Comparison of ENCODE assay signal across 8 cellular contexts in genomic region chr19:4831351-4832340, GRCh38. TPM values are rescaled to one million over a fixed set of nuclear protein-coding genes. Genes with fewer than 3 reads are reported as not detected.
DNase-seq lines count a peak whose midpoint lies in the region; ATAC-seq and TF ChIP-seq lines count a peak whose summit lies in the region.

Gene TICAM1 (minus strand): TSS chr19:4831712. CDS start chr19:4818377, 13,335 bp downstream.

- H3K4me1 ChIP-seq in Peyer's patch (peaks cover 0 to 43% (median 5%) of the 10 kb centered on the region in 4 donors), neuron (ENCODE audit: insufficient read depth, low read length) (no peaks in the 10 kb centered on the region)

- peak; percentile 90 to 93 for TF ChIP-seq POLR2A in Peyer's patch (IDR thresholded peaks at IDR 0.05)

- peak within 1 kb of the TSS; percentile 96 for H3K4me3 Mint-ChIP-seq in activated T-helper 2 cell treated with anti-CD3 and anti-CD28 coated beads, Interferon-gamma antibody, Interleukin-2, Interleukin-4, amounts not matched to agents 10 μg/mL and 5 μg/mL and 100 μg/mL, durations not matched to agents 14 hours and 24 hours and 36 hours (ENCODE audit: low read depth)

- intact Hi-C loops in activated T-helper 2 cell treated with anti-CD3 and anti-CD28 coated beads, Interferon-gamma antibody, Interleukin-2, Interleukin-4, amounts not matched to agents 10 μg/mL and 5 μg/mL and 100 μg/mL, durations not matched to agents 14 hours and 24 hours and 36 hours (cut with micrococcal nuclease), result no loop called here

- DNase-seq in GM13976 (ENCODE audit: low spot score), result peak; percentile 85
- DNase-seq in Peyer's patch, result peak; percentile 68 to 89 (median 89)
- DNase-seq in activated T-helper 2 cell treated with anti-CD3 and anti-CD28 coated beads, Interferon-gamma antibody, Interleukin-2, Interleukin-4, amounts not matched to agents 10 μg/mL and 5 μg/mL and 100 μg/mL, durations not matched to agents 14 hours and 24 hours and 36 hours (ENCODE audit: low spot score), result peak; percentile 75
- DNase-seq in fibroblast of villous mesenchyme (ENCODE audit: low read depth), result peak; percentile 53
- DNase-seq in substantia nigra (lab: John Stamatoyannopoulos, UW), result peak in 25 of 49 donors; percentile 10 to 64 (median 38)
- no peak for DNase-seq in NCI-H2107 treated with DMSO at 0.1 percent for 48 hours (lab: John Stamatoyannopoulos, UW; ENCODE audit: unreplicated experiment)

- H2AFZ ChIP-seq in neuron (ENCODE audit: low read depth, low read length), result no peak within 1 kb of the TSS

- H3K27me3 Mint-ChIP-seq in activated T-helper 2 cell treated with anti-CD3 and anti-CD28 coated beads, Interferon-gamma antibody, Interleukin-2, Interleukin-4, amounts not matched to agents 10 μg/mL and 5 μg/mL and 100 μg/mL, durations not matched to agents 14 hours and 24 hours and 36 hours (ENCODE audit: low read depth), result no peaks in the 10 kb centered on the region

- H3K4me3 ChIP-seq in Peyer's patch (peak within 1 kb of the TSS; percentile 72 to 99 (median 92)), fibroblast of villous mesenchyme (ENCODE audit: low read depth, low read length) (peak within 1 kb of the TSS; percentile 83), neuron (ENCODE audit: low read length) (peak within 1 kb of the TSS; percentile 20)

- H3K9me3 ChIP-seq in Peyer's patch (no peaks in the 10 kb centered on the region), neuron (ENCODE audit: low read length) (no peaks in the 10 kb centered on the region)

- H3K27me3 ChIP-seq in Peyer's patch, result no peaks in the 10 kb centered on the region
- H3K27me3 ChIP-seq in neuron (ENCODE audit: insufficient read depth, low read length), result peaks cover 7% of the 10 kb centered on the region

- H3K9me3 Mint-ChIP-seq in activated T-helper 2 cell treated with anti-CD3 and anti-CD28 coated beads, Interferon-gamma antibody, Interleukin-2, Interleukin-4, amounts not matched to agents 10 μg/mL and 5 μg/mL and 100 μg/mL, durations not matched to agents 14 hours and 24 hours and 36 hours, result no peaks in the 10 kb centered on the region

- H3K4me1 Mint-ChIP-seq in activated T-helper 2 cell treated with anti-CD3 and anti-CD28 coated beads, Interferon-gamma antibody, Interleukin-2, Interleukin-4, amounts not matched to agents 10 μg/mL and 5 μg/mL and 100 μg/mL, durations not matched to agents 14 hours and 24 hours and 36 hours (ENCODE audit: low read depth), result peaks cover 17% of the 10 kb centered on the region

- in situ Hi-C loops in GM13976 (cut with MboI; ENCODE audit: low sequenced_read_pairs, unreplicated experiment), result no loop called here

- H3K36me3 ChIP-seq in Peyer's patch, result no peaks in the 10 kb centered on the region
- H3K36me3 ChIP-seq in neuron (ENCODE audit: insufficient read depth, low read length), result no peaks in the 10 kb centered on the region

- peak within 1 kb of the TSS; percentile 90 for H3K27ac Mint-ChIP-seq in activated T-helper 2 cell treated with anti-CD3 and anti-CD28 coated beads, Interferon-gamma antibody, Interleukin-2, Interleukin-4, amounts not matched to agents 10 μg/mL and 5 μg/mL and 100 μg/mL, durations not matched to agents 14 hours and 24 hours and 36 hours

- TF ChIP-seq CTCF in GM13976 (IDR thresholded peaks at IDR 0.05; ENCODE audit: borderline replicate concordance, control extremely low read depth, extremely low read depth, insufficient read depth, missing control alignments) (no peak), Peyer's patch (IDR thresholded peaks at IDR 0.05) (peak in 3 of 6 experiments; percentile 9 to 28 (median 26)), fibroblast of villous mesenchyme (IDR thresholded peaks at IDR 0.05; ENCODE audit: insufficient read depth, low read depth, low read length) (no peak)

- H3K27ac ChIP-seq in Peyer's patch (peak within 1 kb of the TSS; percentile 78 to 98 (median 94)), substantia nigra (ENCODE audit: low read depth, low read length, poor library complexity, severe bottlenecking) (peak within 1 kb of the TSS; percentile 79)

- peaks cover 23% of the 10 kb centered on the region for H3K36me3 Mint-ChIP-seq in activated T-helper 2 cell treated with anti-CD3 and anti-CD28 coated beads, Interferon-gamma antibody, Interleukin-2, Interleukin-4, amounts not matched to agents 10 μg/mL and 5 μg/mL and 100 μg/mL, durations not matched to agents 14 hours and 24 hours and 36 hours (ENCODE audit: low read depth)

- ATAC-seq in HG02678 (IDR thresholded peaks at IDR 0.05; ENCODE audit: unreplicated experiment), result peak; percentile 80

RNA-seq across cellular contexts. Expression of gene TICAM1, which starts in this region (rescaled TPM):
- total RNA-seq in Peyer's patch, result 10 to 100 TPM; 14.0 to 45.8 (median 28.8) TPM
- total RNA-seq in activated T-helper 2 cell treated with anti-CD3 and anti-CD28 coated beads, Interferon-gamma antibody, Interleukin-2, Interleukin-4, amounts not matched to agents 10 μg/mL and 5 μg/mL and 100 μg/mL, durations not matched to agents 14 hours and 24 hours and 36 hours, result 28.1 and 30.4 TPM in 2 replicates
- total RNA-seq in fibroblast of villous mesenchyme, result 3.2 and 3.5 TPM in 2 replicates

Comparison
In these comparisons a context has a peak if more than half of its experiments do, and no peak if none do; other contexts are left out.
1. H3K4me3 ChIP-seq: peak in every context shown above with its lines; median percentile 92 in Peyer's patch; 83 in fibroblast of villous mesenchyme; 20 in neuron.